Comparison of ENCODE assay signal across 18 cellular contexts in genomic region chr6:250676-251075, GRCh38. TPM values are rescaled to one million over a fixed set of nuclear protein-coding genes. Genes with fewer than 3 reads are reported as not detected.
DNase-seq lines count a peak whose midpoint lies in the region; FAIRE-seq and TF ChIP-seq lines count a peak whose summit lies in the region.
"Had no signal": no experiment of that assay in that cellular context is flagged by ENCODE, and none has a peak within 500 bp of the region (broad histone marks: within the 10 kb centered on the region; RNA-seq: fewer than 3 reads in every experiment).

No MANE protein-coding gene starts in this region.

- H3K36me3 ChIP-seq in MM.1S (replicated peaks; ENCODE audit: insufficient read depth, low read length), result no peaks in the 10 kb centered on the region

- H3K36me3 Mint-ChIP-seq in activated T-cell treated with anti-CD3 and anti-CD28 coated beads, Interleukin-2, amount 50 U/mL, for 24 hours (ENCODE audit: low read depth), result no peaks in the 10 kb centered on the region

- FAIRE-seq in GM12892 (lab: Jason Lieb, UNC), result peak; percentile 73

- no peak for TF ChIP-seq POLR2A in GM12892 (IDR thresholded peaks at IDR 0.05; ENCODE audit: low read depth, low read length)

- no peak overlapping the region for H3K4me3 ChIP-seq in MM.1S (ENCODE audit: low read length)
- H3K4me3 ChIP-seq in epithelial cell of esophagus (ENCODE audit: low read length), result no peak overlapping the region

- peaks cover 19% of the 10 kb centered on the region for H3F3A ChIP-seq in MM.1S (ENCODE audit: insufficient read depth, low read length)

- peaks cover 32% of the 10 kb centered on the region for H3K4me1 ChIP-seq in MM.1S (ENCODE audit: low read length)
- H3K4me1 ChIP-seq: Caco-2 had no signal

- peak overlapping the region; percentile 53 for H3K27ac Mint-ChIP-seq in activated T-cell treated with anti-CD3 and anti-CD28 coated beads, Interleukin-2, amount 50 U/mL, for 24 hours
- H3K27ac Mint-ChIP-seq: H9 had no signal

- no peaks in the 10 kb centered on the region for H3K27me3 Mint-ChIP-seq in activated T-cell treated with anti-CD3 and anti-CD28 coated beads, Interleukin-2, amount 50 U/mL, for 24 hours

- H3K79me2 ChIP-seq in MM.1S (ENCODE audit: low read length), result no peaks in the 10 kb centered on the region

- TF ChIP-seq CTCF in MM.1S (IDR thresholded peaks at IDR 0.05; ENCODE audit: low read length) (no peak), epithelial cell of esophagus (IDR thresholded peaks at IDR 0.05; ENCODE audit: insufficient read depth, low read depth, low read length, missing control alignments) (no peak)

- intact Hi-C loops in posterior cingulate gyrus (cut with DNase I), result no loop called here

- DNase-seq in activated T-cell treated with anti-CD3 and anti-CD28 coated beads, Interleukin-2, amount 50 U/mL, for 24 hours, result no peak
- DNase-seq in activated T-cell treated with anti-CD3 and anti-CD28 coated beads for 4 hours, result no peak
- DNase-seq in GM12892 (ENCODE audit: insufficient read length), result no peak
- DNase-seq in MM.1S, result no peak
- DNase-seq in epithelial cell of esophagus (ENCODE audit: low read depth), result peak; percentile 18
- no peak for DNase-seq in posterior cingulate gyrus
- no peak for DNase-seq in SW 1271 (lab: John Stamatoyannopoulos, UW)
- DNase-seq: ACHN, AML-193, Caco-2, EL, H9, IMR-90, Kasumi-1, NCI-H1105 treated with DMSO at 0.1 percent for 48 hours, NCI-H187, NCI-H226, NCI-H524 treated with DMSO at 0.1 percent for 48 hours had no signal

- H3K9ac ChIP-seq in MM.1S (ENCODE audit: low read length), result no peak overlapping the region

- no peak overlapping the region for H3K27ac ChIP-seq in MM.1S (ENCODE audit: low read length)

- no peaks in the 10 kb centered on the region for H3K9me3 ChIP-seq in MM.1S (replicated peaks; ENCODE audit: insufficient read depth, low read length)
- H3K9me3 ChIP-seq: Caco-2 had no signal

- H3K9me3 Mint-ChIP-seq in activated T-cell treated with anti-CD3 and anti-CD28 coated beads, Interleukin-2, amount 50 U/mL, for 24 hours, result peaks cover 3% of the 10 kb centered on the region
- H3K9me3 Mint-ChIP-seq: H9 had no signal

- H3K27me3 ChIP-seq in MM.1S (replicated peaks; ENCODE audit: insufficient read depth, low read length), result no peaks in the 10 kb centered on the region

- no peak overlapping the region for H2AFZ ChIP-seq in MM.1S (ENCODE audit: low read length)

- H3K4me1 Mint-ChIP-seq in activated T-cell treated with anti-CD3 and anti-CD28 coated beads, Interleukin-2, amount 50 U/mL, for 24 hours (ENCODE audit: low read depth), result peaks cover 47% of the 10 kb centered on the region
- H3K4me1 Mint-ChIP-seq: H9 had no signal

- H3K4me3 Mint-ChIP-seq in activated T-cell treated with anti-CD3 and anti-CD28 coated beads, Interleukin-2, amount 50 U/mL, for 24 hours, result no peak overlapping the region
- H3K4me3 Mint-ChIP-seq: H9 had no signal

- H4K20me1 ChIP-seq in MM.1S (ENCODE audit: insufficient read depth, low read length), result no peaks in the 10 kb centered on the region

- no peaks in the 10 kb centered on the region for H3K9me2 ChIP-seq in MM.1S (replicated peaks; ENCODE audit: insufficient read depth, low read length)

- 0 out of 2 replicates have a peak overlapping the region, but pooled peaks have one; percentile 5 for H3K4me2 ChIP-seq in MM.1S (ENCODE audit: low read depth, low read length)

RNA-seq across cellular contexts. Expression of gene DUSP22, which starts 41.6 kb away (rescaled TPM):
- polyA plus RNA-seq in GM12892 (2012; ENCODE audit: missing spikeins), result 89.0 TPM
